1 cellular context compared by ENCODE assay signal in the genomic region with DNA sequence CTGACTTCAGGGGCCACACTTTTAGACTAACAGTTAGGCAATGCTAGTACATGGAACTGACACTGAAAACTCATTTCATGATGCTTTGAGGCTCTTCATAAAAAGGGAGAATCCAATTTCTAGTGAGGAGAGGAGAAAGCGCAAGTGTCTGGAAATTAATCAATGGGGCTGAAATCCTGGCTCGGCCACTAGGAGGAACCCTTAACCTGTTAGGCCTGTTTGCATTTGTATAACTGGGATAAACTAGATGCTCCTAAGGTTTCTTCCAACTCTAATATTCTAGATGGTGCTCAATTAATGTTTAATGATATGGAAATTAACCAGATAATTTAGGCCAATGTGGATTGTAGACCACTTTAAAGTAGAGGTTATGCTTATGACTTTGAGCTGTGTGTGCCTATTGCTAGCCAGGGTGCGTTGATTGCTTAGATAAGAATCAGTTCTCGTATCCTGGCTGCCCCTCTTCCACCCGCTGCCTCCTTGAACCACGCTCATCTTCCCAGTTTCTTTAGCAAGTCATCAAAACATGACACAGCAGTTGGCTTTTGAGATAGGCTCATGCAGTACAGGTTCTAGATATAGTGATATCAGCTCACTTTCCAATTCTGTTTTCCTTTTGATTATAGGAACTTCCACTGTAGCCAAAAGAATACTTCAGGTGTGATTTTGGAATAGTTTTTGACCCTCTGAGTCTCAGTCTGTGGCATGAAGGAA.
A peak's percentile ranks its signal among the peaks of the same experiment; 100 is the strongest.
TF ChIP-seq lines count a peak whose summit lies in the region.

No MANE protein-coding gene starts in this region.

TF ChIP-seq in K562, 482 proteins besides CTCF, POLR2A, EP300 and RAD21 (continued from another document and continues in another):
- TF ChIP-seq, protein P1, sequence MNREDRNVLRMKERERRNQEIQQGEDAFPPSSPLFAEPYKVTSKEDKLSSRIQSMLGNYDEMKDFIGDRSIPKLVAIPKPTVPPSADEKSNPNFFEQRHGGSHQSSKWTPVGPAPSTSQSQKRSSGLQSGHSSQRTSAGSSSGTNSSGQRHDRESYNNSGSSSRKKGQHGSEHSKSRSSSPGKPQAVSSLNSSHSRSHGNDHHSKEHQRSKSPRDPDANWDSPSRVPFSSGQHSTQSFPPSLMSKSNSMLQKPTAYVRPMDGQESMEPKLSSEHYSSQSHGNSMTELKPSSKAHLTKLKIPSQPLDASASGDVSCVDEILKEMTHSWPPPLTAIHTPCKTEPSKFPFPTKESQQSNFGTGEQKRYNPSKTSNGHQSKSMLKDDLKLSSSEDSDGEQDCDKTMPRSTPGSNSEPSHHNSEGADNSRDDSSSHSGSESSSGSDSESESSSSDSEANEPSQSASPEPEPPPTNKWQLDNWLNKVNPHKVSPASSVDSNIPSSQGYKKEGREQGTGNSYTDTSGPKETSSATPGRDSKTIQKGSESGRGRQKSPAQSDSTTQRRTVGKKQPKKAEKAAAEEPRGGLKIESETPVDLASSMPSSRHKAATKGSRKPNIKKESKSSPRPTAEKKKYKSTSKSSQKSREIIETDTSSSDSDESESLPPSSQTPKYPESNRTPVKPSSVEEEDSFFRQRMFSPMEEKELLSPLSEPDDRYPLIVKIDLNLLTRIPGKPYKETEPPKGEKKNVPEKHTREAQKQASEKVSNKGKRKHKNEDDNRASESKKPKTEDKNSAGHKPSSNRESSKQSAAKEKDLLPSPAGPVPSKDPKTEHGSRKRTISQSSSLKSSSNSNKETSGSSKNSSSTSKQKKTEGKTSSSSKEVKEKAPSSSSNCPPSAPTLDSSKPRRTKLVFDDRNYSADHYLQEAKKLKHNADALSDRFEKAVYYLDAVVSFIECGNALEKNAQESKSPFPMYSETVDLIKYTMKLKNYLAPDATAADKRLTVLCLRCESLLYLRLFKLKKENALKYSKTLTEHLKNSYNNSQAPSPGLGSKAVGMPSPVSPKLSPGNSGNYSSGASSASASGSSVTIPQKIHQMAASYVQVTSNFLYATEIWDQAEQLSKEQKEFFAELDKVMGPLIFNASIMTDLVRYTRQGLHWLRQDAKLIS (CRISPR knock-in tag; IDR thresholded peaks at IDR 0.05): no peak
- TF ChIP-seq TFAM (CRISPR knock-in tag; conservative IDR thresholded peaks at IDR 0.05) (no peak), SIX5 (IDR thresholded peaks at IDR 0.05; ENCODE audit: borderline replicate concordance in 1 of 2, insufficient read depth in 1 of 2, low read depth in 1 of 2, low read length in 2 of 2) (no peak), DNMT1 (IDR thresholded peaks at IDR 0.05) (no peak), ILF3 (IDR thresholded peaks at IDR 0.05; ENCODE audit: borderline replicate concordance) (no peak), SRSF1 (IDR thresholded peaks at IDR 0.05; ENCODE audit: low read depth, low read length) (no peak), RAD51 (IDR thresholded peaks at IDR 0.05; ENCODE audit: borderline replicate concordance, low read depth) (no peak), TEAD2 (tag; IDR thresholded peaks at IDR 0.05) (no peak), RUNX1 (IDR thresholded peaks at IDR 0.05; ENCODE audit: low read depth) (no peak), POLR2H (tag; IDR thresholded peaks at IDR 0.05; ENCODE audit: low read depth) (no peak), POU5F1 (IDR thresholded peaks at IDR 0.05; ENCODE audit: borderline replicate concordance, low read depth, low read length, partially characterized antibody) (no peak), ARNT (IDR thresholded peaks at IDR 0.05) (no peak), ZBTB1 (CRISPR knock-in tag; IDR thresholded peaks at IDR 0.05; ENCODE audit: borderline replicate concordance, low read depth) (no peak), TARDBP (IDR thresholded peaks at IDR 0.05) (no peak), DPF2 (IDR thresholded peaks at IDR 0.05) (peak; percentile 34; the same call in 1 of the 2 replicates), BHLHE40 (IDR thresholded peaks at IDR 0.05; ENCODE audit: low read length) (no peak), NR1H2 (CRISPR knock-in tag; IDR thresholded peaks at IDR 0.05) (no peak), CBX1 (IDR thresholded peaks at IDR 0.05; ENCODE audit: low read depth) (no peak), CBFA2T3 (IDR thresholded peaks at IDR 0.05) (no peak), ZBTB7A (IDR thresholded peaks at IDR 0.05; ENCODE audit: borderline replicate concordance, control insufficient read depth, low read depth, low read length) (no peak), CTBP1 (IDR thresholded peaks at IDR 0.05; ENCODE audit: borderline replicate concordance) (0 out of 2 replicates have a peak, but pooled peaks have one; percentile 25), ELF4 (CRISPR knock-in tag; IDR thresholded peaks at IDR 0.05) (no peak), ZNF184 (CRISPR knock-in tag; IDR thresholded peaks at IDR 0.05) (no peak), ZNF174 (CRISPR knock-in tag; IDR thresholded peaks at IDR 0.05) (no peak), FOS (IDR thresholded peaks at IDR 0.05; ENCODE audit: extremely low read depth, insufficient read length) (no peak), ZNF79 (CRISPR knock-in tag; IDR thresholded peaks at IDR 0.05; ENCODE audit: low read depth) (no peak), JUND (IDR thresholded peaks at IDR 0.05; ENCODE audit: borderline replicate concordance, low read depth, low read length) (no peak), JUND (tag; IDR thresholded peaks at IDR 0.05; ENCODE audit: borderline replicate concordance, low read depth, low read length) (no peak; the same call in 2 of the 3 replicates), ZNF431 (CRISPR knock-in tag; IDR thresholded peaks at IDR 0.05) (no peak), RB1 (IDR thresholded peaks at IDR 0.05; ENCODE audit: low read depth) (no peak), LARP7 (IDR thresholded peaks at IDR 0.05) (no peak)
- TF ChIP-seq, protein P2, sequence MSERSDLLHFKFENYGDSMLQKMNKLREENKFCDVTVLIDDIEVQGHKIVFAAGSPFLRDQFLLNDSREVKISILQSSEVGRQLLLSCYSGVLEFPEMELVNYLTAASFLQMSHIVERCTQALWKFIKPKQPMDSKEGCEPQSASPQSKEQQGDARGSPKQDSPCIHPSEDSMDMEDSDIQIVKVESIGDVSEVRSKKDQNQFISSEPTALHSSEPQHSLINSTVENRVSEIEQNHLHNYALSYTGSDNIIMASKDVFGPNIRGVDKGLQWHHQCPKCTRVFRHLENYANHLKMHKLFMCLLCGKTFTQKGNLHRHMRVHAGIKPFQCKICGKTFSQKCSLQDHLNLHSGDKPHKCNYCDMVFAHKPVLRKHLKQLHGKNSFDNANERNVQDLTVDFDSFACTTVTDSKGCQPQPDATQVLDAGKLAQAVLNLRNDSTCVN (CRISPR knock-in tag; IDR thresholded peaks at IDR 0.05): no peak
- TF ChIP-seq, protein P3, sequence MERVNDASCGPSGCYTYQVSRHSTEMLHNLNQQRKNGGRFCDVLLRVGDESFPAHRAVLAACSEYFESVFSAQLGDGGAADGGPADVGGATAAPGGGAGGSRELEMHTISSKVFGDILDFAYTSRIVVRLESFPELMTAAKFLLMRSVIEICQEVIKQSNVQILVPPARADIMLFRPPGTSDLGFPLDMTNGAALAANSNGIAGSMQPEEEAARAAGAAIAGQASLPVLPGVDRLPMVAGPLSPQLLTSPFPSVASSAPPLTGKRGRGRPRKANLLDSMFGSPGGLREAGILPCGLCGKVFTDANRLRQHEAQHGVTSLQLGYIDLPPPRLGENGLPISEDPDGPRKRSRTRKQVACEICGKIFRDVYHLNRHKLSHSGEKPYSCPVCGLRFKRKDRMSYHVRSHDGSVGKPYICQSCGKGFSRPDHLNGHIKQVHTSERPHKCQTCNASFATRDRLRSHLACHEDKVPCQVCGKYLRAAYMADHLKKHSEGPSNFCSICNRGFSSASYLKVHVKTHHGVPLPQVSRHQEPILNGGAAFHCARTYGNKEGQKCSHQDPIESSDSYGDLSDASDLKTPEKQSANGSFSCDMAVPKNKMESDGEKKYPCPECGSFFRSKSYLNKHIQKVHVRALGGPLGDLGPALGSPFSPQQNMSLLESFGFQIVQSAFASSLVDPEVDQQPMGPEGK (CRISPR knock-in tag; IDR thresholded peaks at IDR 0.05; ENCODE audit: borderline replicate concordance): no peak
- TF ChIP-seq, protein P4, sequence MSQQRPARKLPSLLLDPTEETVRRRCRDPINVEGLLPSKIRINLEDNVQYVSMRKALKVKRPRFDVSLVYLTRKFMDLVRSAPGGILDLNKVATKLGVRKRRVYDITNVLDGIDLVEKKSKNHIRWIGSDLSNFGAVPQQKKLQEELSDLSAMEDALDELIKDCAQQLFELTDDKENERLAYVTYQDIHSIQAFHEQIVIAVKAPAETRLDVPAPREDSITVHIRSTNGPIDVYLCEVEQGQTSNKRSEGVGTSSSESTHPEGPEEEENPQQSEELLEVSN (IDR thresholded peaks at IDR 0.05; ENCODE audit: borderline replicate concordance in 1 of 2, extremely low read depth in 1 of 2, insufficient read depth in 1 of 2, insufficient read length in 1 of 2, low read depth in 1 of 2, low read length in 1 of 2, poor library complexity in 1 of 2, severe bottlenecking in 1 of 2): no peak
- TF ChIP-seq, protein P5, sequence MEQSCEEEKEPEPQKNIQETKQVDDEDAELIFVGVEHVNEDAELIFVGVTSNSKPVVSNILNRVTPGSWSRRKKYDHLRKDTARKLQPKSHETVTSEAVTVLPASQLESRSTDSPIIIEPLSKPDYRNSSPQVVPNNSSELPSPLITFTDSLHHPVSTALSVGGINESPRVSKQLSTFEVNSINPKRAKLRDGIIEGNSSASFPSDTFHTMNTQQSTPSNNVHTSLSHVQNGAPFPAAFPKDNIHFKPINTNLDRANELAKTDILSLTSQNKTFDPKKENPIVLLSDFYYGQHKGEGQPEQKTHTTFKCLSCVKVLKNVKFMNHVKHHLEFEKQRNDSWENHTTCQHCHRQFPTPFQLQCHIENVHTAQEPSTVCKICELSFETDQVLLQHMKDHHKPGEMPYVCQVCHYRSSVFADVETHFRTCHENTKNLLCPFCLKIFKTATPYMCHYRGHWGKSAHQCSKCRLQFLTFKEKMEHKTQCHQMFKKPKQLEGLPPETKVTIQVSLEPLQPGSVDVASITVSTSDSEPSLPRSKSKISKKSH (CRISPR knock-in tag; IDR thresholded peaks at IDR 0.05): no peak
- TF ChIP-seq, protein P6, sequence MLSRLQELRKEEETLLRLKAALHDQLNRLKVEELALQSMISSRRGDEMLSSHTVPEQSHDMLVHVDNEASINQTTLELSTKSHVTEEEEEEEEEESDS (CRISPR knock-in tag; IDR thresholded peaks at IDR 0.05): no peak
- TF ChIP-seq, protein P7, sequence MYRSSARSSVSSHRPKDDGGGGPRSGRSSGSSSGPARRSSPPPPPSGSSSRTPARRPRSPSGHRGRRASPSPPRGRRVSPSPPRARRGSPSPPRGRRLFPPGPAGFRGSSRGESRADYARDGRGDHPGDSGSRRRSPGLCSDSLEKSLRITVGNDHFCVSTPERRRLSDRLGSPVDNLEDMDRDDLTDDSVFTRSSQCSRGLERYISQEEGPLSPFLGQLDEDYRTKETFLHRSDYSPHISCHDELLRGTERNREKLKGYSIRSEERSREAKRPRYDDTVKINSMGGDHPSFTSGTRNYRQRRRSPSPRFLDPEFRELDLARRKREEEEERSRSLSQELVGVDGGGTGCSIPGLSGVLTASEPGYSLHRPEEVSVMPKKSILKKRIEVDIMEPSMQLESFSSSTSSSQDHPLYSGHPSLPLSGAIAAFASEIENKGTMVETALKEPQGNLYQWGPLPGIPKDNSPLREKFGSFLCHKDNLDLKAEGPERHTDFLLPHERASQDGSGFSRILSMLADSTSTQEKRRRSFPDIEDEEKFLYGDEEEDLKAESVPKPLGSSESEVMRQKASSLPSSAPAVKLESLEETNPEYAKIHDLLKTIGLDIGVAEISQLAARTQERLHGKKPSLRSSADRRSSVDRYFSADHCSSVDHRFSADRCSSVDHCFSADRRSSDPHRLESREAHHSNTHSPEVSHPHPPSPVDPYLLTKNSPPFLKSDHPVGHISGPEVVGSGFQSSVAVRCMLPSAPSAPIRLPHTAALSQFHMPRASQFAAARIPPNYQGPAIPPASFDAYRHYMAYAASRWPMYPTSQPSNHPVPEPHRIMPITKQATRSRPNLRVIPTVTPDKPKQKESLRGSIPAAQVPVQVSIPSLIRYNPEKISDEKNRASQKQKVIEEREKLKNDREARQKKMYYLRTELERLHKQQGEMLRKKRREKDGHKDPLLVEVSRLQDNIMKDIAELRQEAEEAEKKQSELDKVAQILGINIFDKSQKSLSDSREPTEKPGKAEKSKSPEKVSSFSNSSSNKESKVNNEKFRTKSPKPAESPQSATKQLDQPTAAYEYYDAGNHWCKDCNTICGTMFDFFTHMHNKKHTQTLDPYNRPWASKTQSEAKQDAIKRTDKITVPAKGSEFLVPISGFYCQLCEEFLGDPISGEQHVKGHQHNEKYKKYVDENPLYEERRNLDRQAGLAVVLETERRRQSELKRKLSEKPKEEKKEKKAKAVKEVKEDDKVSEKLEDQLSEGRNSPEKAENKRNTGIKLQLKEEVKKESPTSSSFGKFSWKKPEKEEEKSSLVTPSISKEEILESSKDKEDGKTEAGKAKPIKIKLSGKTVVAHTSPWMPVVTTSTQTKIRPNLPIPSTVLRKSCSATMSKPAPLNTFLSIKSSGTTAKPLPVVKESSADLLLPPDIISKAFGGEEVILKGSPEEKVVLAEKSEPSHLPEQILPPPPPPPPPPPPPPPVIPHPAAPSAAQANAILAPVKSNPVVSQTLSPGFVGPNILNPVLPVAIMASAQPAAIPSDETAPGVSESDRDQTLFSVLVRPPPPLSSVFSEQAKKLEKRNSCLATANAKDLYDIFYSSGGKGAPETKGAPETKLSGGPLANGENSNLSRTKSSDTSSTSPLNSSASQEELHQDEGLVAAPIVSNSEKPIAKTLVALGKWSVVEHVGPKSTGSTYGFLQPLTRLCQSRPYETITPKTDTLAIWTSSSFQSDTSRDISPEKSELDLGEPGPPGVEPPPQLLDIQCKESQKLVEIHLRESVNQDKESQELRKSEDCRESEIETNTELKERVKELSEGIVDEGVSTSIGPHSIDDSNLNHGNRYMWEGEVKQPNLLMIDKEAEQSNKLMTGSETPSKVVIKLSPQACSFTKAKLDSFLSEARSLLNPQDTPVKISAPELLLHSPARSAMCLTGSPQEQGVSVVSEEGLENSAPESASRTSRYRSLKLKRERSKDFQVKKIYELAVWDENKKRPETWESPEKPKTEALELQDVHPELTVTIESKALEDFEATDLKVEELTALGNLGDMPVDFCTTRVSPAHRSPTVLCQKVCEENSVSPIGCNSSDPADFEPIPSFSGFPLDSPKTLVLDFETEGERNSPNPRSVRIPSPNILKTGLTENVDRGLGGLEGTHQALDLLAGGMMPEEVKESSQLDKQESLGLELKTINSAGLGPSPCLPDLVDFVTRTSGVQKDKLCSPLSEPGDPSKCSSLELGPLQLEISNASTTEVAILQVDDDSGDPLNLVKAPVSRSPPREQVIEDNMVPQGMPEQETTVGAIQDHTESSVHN (IDR thresholded peaks at IDR 0.05; ENCODE audit: borderline replicate concordance in 1 of 2, low read depth in 1 of 2): no peak
- TF ChIP-seq, protein P8, sequence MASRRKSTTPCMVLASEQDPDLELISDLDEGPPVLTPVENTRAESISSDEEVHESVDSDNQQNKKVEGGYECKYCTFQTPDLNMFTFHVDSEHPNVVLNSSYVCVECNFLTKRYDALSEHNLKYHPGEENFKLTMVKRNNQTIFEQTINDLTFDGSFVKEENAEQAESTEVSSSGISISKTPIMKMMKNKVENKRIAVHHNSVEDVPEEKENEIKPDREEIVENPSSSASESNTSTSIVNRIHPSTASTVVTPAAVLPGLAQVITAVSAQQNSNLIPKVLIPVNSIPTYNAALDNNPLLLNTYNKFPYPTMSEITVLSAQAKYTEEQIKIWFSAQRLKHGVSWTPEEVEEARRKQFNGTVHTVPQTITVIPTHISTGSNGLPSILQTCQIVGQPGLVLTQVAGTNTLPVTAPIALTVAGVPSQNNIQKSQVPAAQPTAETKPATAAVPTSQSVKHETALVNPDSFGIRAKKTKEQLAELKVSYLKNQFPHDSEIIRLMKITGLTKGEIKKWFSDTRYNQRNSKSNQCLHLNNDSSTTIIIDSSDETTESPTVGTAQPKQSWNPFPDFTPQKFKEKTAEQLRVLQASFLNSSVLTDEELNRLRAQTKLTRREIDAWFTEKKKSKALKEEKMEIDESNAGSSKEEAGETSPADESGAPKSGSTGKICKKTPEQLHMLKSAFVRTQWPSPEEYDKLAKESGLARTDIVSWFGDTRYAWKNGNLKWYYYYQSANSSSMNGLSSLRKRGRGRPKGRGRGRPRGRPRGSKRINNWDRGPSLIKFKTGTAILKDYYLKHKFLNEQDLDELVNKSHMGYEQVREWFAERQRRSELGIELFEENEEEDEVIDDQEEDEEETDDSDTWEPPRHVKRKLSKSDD (conservative IDR thresholded peaks at IDR 0.05; ENCODE audit: low read length): no peak
